27 cellular contexts compared by ENCODE assay signal in genomic region chr1:31792116-31792515, GRCh38. TPM values are rescaled to one million over a fixed set of nuclear protein-coding genes. Genes with fewer than 3 reads are reported as not detected.
DNase-seq lines count a peak whose midpoint lies in the region; ATAC-seq and TF ChIP-seq lines count a peak whose summit lies in the region.
"Had no signal": no experiment of that assay in that cellular context is flagged by ENCODE, and none has a peak within 500 bp of the region (broad histone marks: within the 10 kb centered on the region; RNA-seq: fewer than 3 reads in every experiment).

No MANE protein-coding gene starts in this region.

- H3K27me3 Mint-ChIP-seq in natural killer cell treated with Interleukin-12 subunit alpha and Interleukin-12 subunit beta and Interleukin-15 and Interleukin-18, amount 100 ng/mL, for 72 hours, result no peaks in the 10 kb centered on the region
- no peaks in the 10 kb centered on the region for H3K27me3 Mint-ChIP-seq in natural killer cell (ENCODE audit: low read depth in 2 of 2)
- H3K27me3 Mint-ChIP-seq in CD8-positive, alpha-beta T cell (ENCODE audit: low read depth), result no peaks in the 10 kb centered on the region

- H3K4me1 ChIP-seq in CD8-positive, alpha-beta T cell (ENCODE audit: insufficient read depth, low read length), result peaks cover 11% of the 10 kb centered on the region
- H3K4me1 ChIP-seq: pancreas had no signal

- no peak for ATAC-seq in natural killer cell treated with Interleukin-12 subunit alpha and Interleukin-12 subunit beta and Interleukin-15 and Interleukin-18, amount 100 ng/mL, for 72 hours
- no peak for ATAC-seq in natural killer cell
- ATAC-seq in CD8-positive, alpha-beta T cell, result no peak
- ATAC-seq: gastroesophageal sphincter, pancreas, SK-N-SH treated with all-trans-retinoic acid at 6 μM for 48 hours had no signal

- H3K9me3 ChIP-seq in CD8-positive, alpha-beta T cell (ENCODE audit: low read length), result no peaks in the 10 kb centered on the region
- H3K9me3 ChIP-seq: gastroesophageal sphincter, left ventricle myocardium inferior, pancreas had no signal

- no peaks in the 10 kb centered on the region for H3K36me3 Mint-ChIP-seq in natural killer cell treated with Interleukin-12 subunit alpha and Interleukin-12 subunit beta and Interleukin-15 and Interleukin-18, amount 100 ng/mL, for 72 hours
- no peaks in the 10 kb centered on the region for H3K36me3 Mint-ChIP-seq in natural killer cell
- no peaks in the 10 kb centered on the region for H3K36me3 Mint-ChIP-seq in CD8-positive, alpha-beta T cell

- H3K4me3 Mint-ChIP-seq in natural killer cell treated with Interleukin-12 subunit alpha and Interleukin-12 subunit beta and Interleukin-15 and Interleukin-18, amount 100 ng/mL, for 72 hours, result no peak overlapping the region
- no peak overlapping the region for H3K4me3 Mint-ChIP-seq in natural killer cell
- H3K4me3 Mint-ChIP-seq in CD8-positive, alpha-beta T cell, result no peak overlapping the region
- H3K4me3 Mint-ChIP-seq: activated CD4-positive, alpha-beta T cell treated with anti-CD3 and anti-CD28 coated beads, Interleukin-2, amount 10 ng/mL, durations not matched to agents 24 days and 14 days; central memory CD8-positive, alpha-beta T cell; nephron had no signal

- H3K27ac Mint-ChIP-seq in natural killer cell treated with Interleukin-12 subunit alpha and Interleukin-12 subunit beta and Interleukin-15 and Interleukin-18, amount 100 ng/mL, for 72 hours, result no peak overlapping the region
- H3K27ac Mint-ChIP-seq in natural killer cell, result no peak overlapping the region
- H3K27ac Mint-ChIP-seq in CD8-positive, alpha-beta T cell, result no peak overlapping the region
- H3K27ac Mint-ChIP-seq: activated CD4-positive, alpha-beta T cell treated with anti-CD3 and anti-CD28 coated beads, Interleukin-2, amount 10 ng/mL, durations not matched to agents 24 days and 14 days; nephron had no signal

- intact Hi-C loops in natural killer cell (cut with micrococcal nuclease), result no loop called here
- intact Hi-C loops in posterior vena cava (cut with DNase I), result loop anchor here in 1 of 2 donors (10.0 kb wide), 1 partner anchor 173 kb away; no protein-coding TSS in a partner anchor
- intact Hi-C loops in CD8-positive, alpha-beta T cell (cut with DNase I, micrococcal nuclease), result loop anchor here in 1 of 2 experiments (10.0 kb wide), 1 partner anchor 497 kb away; the partner anchor contains the start of genes SNRNP40 and ZCCHC17
- intact Hi-C loops in cardiac septum (cut with DNase I), result no loop called here

- no peak overlapping the region for H3K4me3 ChIP-seq in CD8-positive, alpha-beta T cell (ENCODE audit: low read depth, low read length)
- H3K4me3 ChIP-seq: dorsolateral prefrontal cortex, gastroesophageal sphincter, left ventricle myocardium inferior, pancreas had no signal

- DNase-seq in natural killer cell treated with Interleukin-12 subunit alpha and Interleukin-12 subunit beta and Interleukin-15 and Interleukin-18, amount 100 ng/mL, for 72 hours (ENCODE audit: low spot score), result peak; percentile 39
- DNase-seq in natural killer cell (no peak), ecto neural progenitor cell (ENCODE audit: low spot score) (peak; percentile 31), posterior vena cava (ENCODE audit: low spot score) (peak; percentile 79), cardiac septum (ENCODE audit: low spot score) (no peak), NCI-H1105 (lab: John Stamatoyannopoulos, UW) (no peak), HUDEP-2 (lab: John Stamatoyannopoulos, UW; ENCODE audit: unreplicated experiment in 76 of 76) (no peak)
- DNase-seq in CD8-positive, alpha-beta T cell, result no peak
- DNase-seq: activated CD4-positive, alpha-beta T cell treated with anti-CD3 and anti-CD28 coated beads, Interleukin-2, amount 10 ng/mL, durations not matched to agents 24 days and 14 days; C1 segment of cervical spinal cord; Calu3; DND-41; hippocampal formation; left ventricle myocardium inferior; midbrain; NCI-H146; NCI-H446 treated with DMSO at 0.1 percent for 48 hours; stimulated activated CD4-positive, alpha-beta T cell treated with anti-CD3 and anti-CD28 coated beads, Interleukin-12 subunit alpha, Interleukin-12 subunit beta, amount 100 ng/mL, for 4 hours; stimulated activated CD4-positive, alpha-beta T cell treated with anti-CD3 and anti-CD28 coated beads, Interleukin-4, amount 100 ng/mL, for 1 hour; T-helper 2 cell had no signal

- H3K4me1 Mint-ChIP-seq in natural killer cell treated with Interleukin-12 subunit alpha and Interleukin-12 subunit beta and Interleukin-15 and Interleukin-18, amount 100 ng/mL, for 72 hours (ENCODE audit: low read depth in 2 of 2), result peaks cover 9 to 12% of the 10 kb centered on the region in 2 donors
- peaks cover 11 to 28% of the 10 kb centered on the region in 2 donors for H3K4me1 Mint-ChIP-seq in natural killer cell
- peaks cover 15% of the 10 kb centered on the region for H3K4me1 Mint-ChIP-seq in CD8-positive, alpha-beta T cell (ENCODE audit: low read depth)

- CTCF ChIA-PET in CD8-positive, alpha-beta T cell (lab: Charles Lee), result interaction anchor here (4.2 to 7.3 kb wide), 3 partner anchors 32 to 172 kb away, joined by 38 to 150 read pairs (median 65); no protein-coding TSS in a partner anchor

- no peak overlapping the region for H3K27ac ChIP-seq in CD8-positive, alpha-beta T cell (ENCODE audit: low read depth, low read length)
- H3K27ac ChIP-seq: gastroesophageal sphincter, left ventricle myocardium inferior, pancreas, RWPE1 had no signal

- H3K9me3 Mint-ChIP-seq in natural killer cell treated with Interleukin-12 subunit alpha and Interleukin-12 subunit beta and Interleukin-15 and Interleukin-18, amount 100 ng/mL, for 72 hours, result no peaks in the 10 kb centered on the region
- no peaks in the 10 kb centered on the region for H3K9me3 Mint-ChIP-seq in natural killer cell
- H3K9me3 Mint-ChIP-seq in CD8-positive, alpha-beta T cell, result no peaks in the 10 kb centered on the region
- H3K9me3 Mint-ChIP-seq: activated CD4-positive, alpha-beta T cell treated with anti-CD3 and anti-CD28 coated beads, Interleukin-2, amount 10 ng/mL, durations not matched to agents 24 days and 14 days; central memory CD8-positive, alpha-beta T cell; nephron had no signal

- POLR2A ChIA-PET in CD8-positive, alpha-beta T cell (lab: Charles Lee), result no interaction called here

- H3K27me3 ChIP-seq in CD8-positive, alpha-beta T cell (ENCODE audit: insufficient read depth, low read length), result no peaks in the 10 kb centered on the region
- H3K27me3 ChIP-seq: dorsolateral prefrontal cortex, pancreas had no signal

- H3K36me3 ChIP-seq in CD8-positive, alpha-beta T cell (ENCODE audit: insufficient read depth, low read length), result no peaks in the 10 kb centered on the region
- H3K36me3 ChIP-seq: gastroesophageal sphincter, left ventricle myocardium inferior, pancreas had no signal

- no peak for TF ChIP-seq CTCF in natural killer cell (IDR thresholded peaks at IDR 0.05)
- TF ChIP-seq CTCF in CD8-positive, alpha-beta T cell (IDR thresholded peaks at IDR 0.05), result no peak

RNA-seq across cellular contexts. Expression of gene SPOCD1, which starts 23.7 kb away (rescaled TPM):
- total RNA-seq in natural killer cell treated with Interleukin-12 subunit alpha and Interleukin-12 subunit beta and Interleukin-15 and Interleukin-18, amount 100 ng/mL, for 72 hours, result not detected
- total RNA-seq in natural killer cell (under 1 TPM in 2 of 3 donors, not detected in 1; 0.54 to 0.68 TPM), posterior vena cava (10 to 100 TPM; 13.5 to 23.0 TPM), cardiac septum (0.19 TPM)
- total RNA-seq in CD8-positive, alpha-beta T cell, result not detected
- total RNA-seq: activated CD4-positive, alpha-beta T cell treated with anti-CD3 and anti-CD28 coated beads, Interleukin-2, amount 10 ng/mL, durations not matched to agents 24 days and 14 days; left ventricle myocardium inferior had no signal

RNA-seq across cellular contexts. Expression of gene ADGRB2, which starts 28.0 kb away (rescaled TPM):
- 1 to 10 TPM in 1 of 2 donors, not detected in 1; 1.2 TPM for total RNA-seq in natural killer cell treated with Interleukin-12 subunit alpha and Interleukin-12 subunit beta and Interleukin-15 and Interleukin-18, amount 100 ng/mL, for 72 hours
- 10 to 100 TPM in 2 of 3 donors, 1 to 10 TPM in 1; 7.6 to 19.9 (median 12.8) TPM for total RNA-seq in natural killer cell
- total RNA-seq in posterior vena cava, result 1 to 10 TPM; 3.8 to 5.3 TPM
- under 1 TPM; 0.25 to 0.79 TPM for total RNA-seq in CD8-positive, alpha-beta T cell
- 7.7 TPM for total RNA-seq in cardiac septum

Comparison
In these comparisons a context has a peak if more than half of its experiments do, and no peak if none do; other contexts are left out.
1. DNase-seq: peak in natural killer cell treated with Interleukin-12 subunit alpha and Interleukin-12 subunit beta and Interleukin-15 and Interleukin-18, amount 100 ng/mL, for 72 hours (single experiment), ecto neural progenitor cell (single experiment) and posterior vena cava (single experiment); none in natural killer cell (single experiment), CD8-positive, alpha-beta T cell (0 of 7), cardiac septum (single experiment), NCI-H1105 (single experiment) and HUDEP-2 (0 of 76).
2. RNA of gene SPOCD1, which starts 23.7 kb away (total RNA-seq): 13.5 to 23.0 TPM in posterior vena cava; 0.54 to 0.68 TPM in natural killer cell, 0.19 TPM in cardiac septum (single experiment), not detected in natural killer cell treated with Interleukin-12 subunit alpha and Interleukin-12 subunit beta and Interleukin-15 and Interleukin-18, amount 100 ng/mL, for 72 hours and not detected in CD8-positive, alpha-beta T cell; every median in the first group is over 4 times any median in the second.